Comparison of ENCODE assay signal across 8 cellular contexts in genomic region chr20:34871966-34872603, GRCh38. TPM values are rescaled to one million over a fixed set of nuclear protein-coding genes. Genes with fewer than 3 reads are reported as not detected.
A peak's percentile ranks its signal among the peaks of the same experiment; 100 is the strongest.
DNase-seq lines count a peak whose midpoint lies in the region; ATAC-seq and TF ChIP-seq lines count a peak whose summit lies in the region.

No MANE protein-coding gene starts in this region.

- peak overlapping the region; percentile 84 for H3K56ac ChIP-seq in mesendoderm (ENCODE audit: low read length)

- no peak overlapping the region for H4K5ac ChIP-seq in mesendoderm (ENCODE audit: low read length)

- H2BK15ac ChIP-seq in mesendoderm (replicated peaks; ENCODE audit: low read depth), result no peak overlapping the region

- H3K9me3 ChIP-seq in heart right ventricle (no peaks in the 10 kb centered on the region), body of pancreas (no peaks in the 10 kb centered on the region)

- peak overlapping the region; percentile 93 for H3K4me2 ChIP-seq in mesendoderm (ENCODE audit: low read length)

- no peak overlapping the region for H2AK5ac ChIP-seq in mesendoderm (ENCODE audit: low read length)

- TF ChIP-seq CTCF in heart right ventricle (IDR thresholded peaks at IDR 0.05) (no peak), body of pancreas (IDR thresholded peaks at IDR 0.05) (no peak)

- TF ChIP-seq POLR2A in body of pancreas (IDR thresholded peaks at IDR 0.05), result no peak

- peak overlapping the region; percentile 78 for H3K9ac ChIP-seq in mesendoderm (ENCODE audit: low read length)

- H3K4me3 ChIP-seq in heart right ventricle (peak overlapping the region; percentile 58 to 82 (median 76)), body of pancreas (peak overlapping the region; percentile 75 to 83), mesendoderm (ENCODE audit: low read length) (peak overlapping the region; percentile 72), urinary bladder (ENCODE audit: low read depth, low read length) (peak overlapping the region; percentile 67)

- intact Hi-C loops in heart right ventricle (cut with DNase I) (loop anchor here in 6 of 10 donors (2.0 to 10.0 kb wide), 7 partner anchors 85 to 340 kb away; partner anchors contain the start of genes TRPC4AP (in 3 of the 6), GSS (in 2 of the 6) and MYH7B (in 2 of the 6)), left ventricle myocardium superior (cut with micrococcal nuclease) (no loop called here), body of pancreas (cut with DNase I) (loop anchor here (5.0 kb wide), 1 partner anchor 90 kb away; no protein-coding TSS in a partner anchor)

- H3K4me1 ChIP-seq in heart right ventricle (peaks cover 8 to 51% (median 31%) of the 10 kb centered on the region in 9 donors), body of pancreas (peaks cover 41% of the 10 kb centered on the region), mesendoderm (ENCODE audit: control insufficient read depth, low read depth, low read length) (peaks cover 3% of the 10 kb centered on the region), urinary bladder (ENCODE audit: insufficient read depth) (peaks cover 1% of the 10 kb centered on the region)

- H3K79me2 ChIP-seq in mesendoderm (ENCODE audit: control insufficient read depth, insufficient read depth, low read length), result no peaks in the 10 kb centered on the region

- H4K8ac ChIP-seq in mesendoderm (ENCODE audit: low read depth, low read length), result no peak overlapping the region

- 25 to 32% methylated on average over 10 of the region's 10 CpGs for WGBS in heart right ventricle, 2 donors
- 25 to 36% methylated on average over 10 of the region's 10 CpGs for WGBS in body of pancreas, 2 donors
- WGBS in mesendoderm (ENCODE audit: extremely low coverage, insufficient coverage, low lambda C conversion rate), result no CpG with 5 or more reads among the region's 10 CpGs
- WGBS in urinary bladder, result 39% methylated on average over 10 of the region's 10 CpGs

- H3K18ac ChIP-seq in mesendoderm (ENCODE audit: low read length), result peak overlapping the region; percentile 46

- no peak overlapping the region for H2BK5ac ChIP-seq in mesendoderm (ENCODE audit: low read length)

- DNase-seq in heart right ventricle (no peak), left ventricle myocardium superior (no peak), body of pancreas (no peak), mesendoderm (no peak), iPS-NIHi11 (ENCODE audit: low spot score) (no peak)

- no peak for ATAC-seq in heart right ventricle
- no peak for ATAC-seq in left ventricle myocardium superior
- no peak for ATAC-seq in body of pancreas
- ATAC-seq in GM18868 (IDR thresholded peaks at IDR 0.05; ENCODE audit: unreplicated experiment), result no peak
- ATAC-seq in GM18870 (IDR thresholded peaks at IDR 0.05; ENCODE audit: unreplicated experiment), result no peak

- no peak overlapping the region for H2BK120ac ChIP-seq in mesendoderm (ENCODE audit: low read depth, low read length)

- no peak overlapping the region for H3K4ac ChIP-seq in mesendoderm (ENCODE audit: low read depth, low read length)

- H3K23ac ChIP-seq in mesendoderm (ENCODE audit: low read length), result no peak overlapping the region

- H3K36me3 ChIP-seq in heart right ventricle (no peaks in the 10 kb centered on the region), body of pancreas (replicated peaks in 1 of 2; ENCODE audit: insufficient read depth in 1 of 2, low read depth in 2 of 2) (no peaks in the 10 kb centered on the region), mesendoderm (ENCODE audit: control insufficient read depth, insufficient read depth, low read length) (no peaks in the 10 kb centered on the region), urinary bladder (ENCODE audit: insufficient read depth) (no peaks in the 10 kb centered on the region)

- peak overlapping the region in 9 of 10 donors; percentile 39 to 83 (median 75) for H3K27ac ChIP-seq in heart right ventricle
- H3K27ac ChIP-seq in body of pancreas, result peak overlapping the region; percentile 43 to 84 (median 62)
- no peak overlapping the region for H3K27ac ChIP-seq in mesendoderm (ENCODE audit: low read depth, low read length)
- no peak overlapping the region for H3K27ac ChIP-seq in urinary bladder (ENCODE audit: low read depth)

- H3K79me1 ChIP-seq in mesendoderm (ENCODE audit: low read length), result peaks cover 3% of the 10 kb centered on the region

- peaks cover 0 to 4% (median 0%) of the 10 kb centered on the region in 7 donors for H3K27me3 ChIP-seq in heart right ventricle
- H3K27me3 ChIP-seq in body of pancreas, result no peaks in the 10 kb centered on the region
- no peaks in the 10 kb centered on the region for H3K27me3 ChIP-seq in mesendoderm (ENCODE audit: insufficient read depth, low read length, poor library complexity)

RNA-seq across cellular contexts. Expression of gene GGT7, which starts 0.6 kb away (rescaled TPM):
- total RNA-seq in heart right ventricle, result 10 to 100 TPM in 9 of 10 donors, 1 to 10 TPM in 1; 8.0 to 27.7 (median 14.9) TPM
- polyA plus RNA-seq in heart right ventricle, result 10 to 100 TPM; 14.6 to 45.4 TPM
- 22.0 TPM for total RNA-seq in left ventricle myocardium superior
- 10 to 100 TPM; 19.2 to 22.7 TPM for total RNA-seq in body of pancreas
- 7.7 TPM for polyA plus RNA-seq in mesendoderm (2013, experiment 1 of 2)
- 7.4 TPM for polyA plus RNA-seq in mesendoderm (2013, experiment 2 of 2)
- 5.6 TPM for total RNA-seq in urinary bladder
- polyA plus RNA-seq in urinary bladder, result 17.5 TPM

RNA-seq across cellular contexts. Expression of gene ACSS2, which starts 4.3 kb away (rescaled TPM):
- total RNA-seq in heart right ventricle (100 to 1,000 TPM in 6 of 10 donors, 10 to 100 TPM in 4; 90.2 to 125 (median 104) TPM), left ventricle myocardium superior (156 TPM), body of pancreas (10 to 100 TPM; 33.9 to 78.1 TPM), urinary bladder (21.7 TPM)
- polyA plus RNA-seq in heart right ventricle (100 to 1,000 TPM in 1 of 2 donors, 10 to 100 TPM in 1; 65.4 to 213 TPM), urinary bladder (29.5 TPM)
- 18.8 TPM for polyA plus RNA-seq in mesendoderm (2013, experiment 1 of 2)
- polyA plus RNA-seq in mesendoderm (2013, experiment 2 of 2), result 20.7 TPM

RNA-seq across cellular contexts. Expression of gene NCOA6, which starts 46.6 kb away (rescaled TPM):
- total RNA-seq in heart right ventricle, result 10 to 100 TPM; 15.5 to 19.7 (median 18.0) TPM
- 10 to 100 TPM; 11.6 to 37.5 TPM for polyA plus RNA-seq in heart right ventricle
- 17.1 TPM for total RNA-seq in left ventricle myocardium superior
- total RNA-seq in body of pancreas, result 10 to 100 TPM; 13.5 to 54.1 TPM
- 8.7 TPM for polyA plus RNA-seq in mesendoderm (2013, experiment 1 of 2)
- polyA plus RNA-seq in mesendoderm (2013, experiment 2 of 2), result 8.8 TPM
- total RNA-seq in urinary bladder, result 19.1 TPM
- polyA plus RNA-seq in urinary bladder, result 18.8 TPM

Comparison
In these comparisons a context has a peak if more than half of its experiments do, and no peak if none do; other contexts are left out.
1. H3K27ac ChIP-seq: peak in heart right ventricle (9 of 10) and body of pancreas (4 of 4); none in mesendoderm (single experiment) and urinary bladder (single experiment).
2. Peak in every context shown above with its lines, with median percentiles within 50 percentile points of each other: H3K4me3 ChIP-seq.